ENCODE assay signal across 13 cellular contexts in genomic region chr3:27669505-27670085, GRCh38.
DNase-seq lines count a peak whose midpoint lies in the region; ATAC-seq and TF ChIP-seq lines count a peak whose summit lies in the region.
"Had no signal": no experiment of that assay in that cellular context is flagged by ENCODE, and none has a peak within 500 bp of the region (broad histone marks: within the 10 kb centered on the region; RNA-seq: fewer than 3 reads in every experiment).

No MANE protein-coding gene starts in this region.

- TF ChIP-seq CTCF in RWPE2 (IDR thresholded peaks at IDR 0.05; ENCODE audit: poor library complexity, severe bottlenecking): no peak

- H3K4me3 ChIP-seq in RWPE2 (ENCODE audit: severe bottlenecking): no peak overlapping the region
- H3K4me3 ChIP-seq: heart left ventricle, left ventricle myocardium inferior had no signal

- H3K27ac ChIP-seq in RWPE2 (ENCODE audit: poor library complexity, severe bottlenecking): no peak overlapping the region
- H3K27ac ChIP-seq: heart left ventricle, left ventricle myocardium inferior had no signal

- ATAC-seq in GM18867 (IDR thresholded peaks at IDR 0.05; ENCODE audit: unreplicated experiment): peak; percentile 44
- peak; percentile 76 for ATAC-seq in HG02759 (IDR thresholded peaks at IDR 0.05; ENCODE audit: unreplicated experiment)
- peak; percentile 14; the same call in 1 of the 3 replicates for ATAC-seq in RWPE2 (ENCODE audit: low read depth)
- ATAC-seq in HG03571 (IDR thresholded peaks at IDR 0.05; ENCODE audit: unreplicated experiment): no peak
- ATAC-seq: effector memory CD8-positive, alpha-beta T cell; heart left ventricle had no signal

- DNase-seq in CD1c-positive myeloid dendritic cell (ENCODE audit: extremely low spot score) (peak; percentile 61), RWPE2 (ENCODE audit: low spot score) (no peak), GOT3 (lab: John Stamatoyannopoulos, UW) (no peak), NCI-H2196 treated with DMSO at 0.1 percent for 48 hours (lab: John Stamatoyannopoulos, UW; ENCODE audit: unreplicated experiment) (no peak), NCI-H1930 (lab: John Stamatoyannopoulos, UW) (no peak)
- DNase-seq: effector memory CD8-positive, alpha-beta T cell; heart left ventricle; left ventricle myocardium inferior; MM.1S; NCI-H748 treated with DMSO at 0.1 percent for 48 hours had no signal

- H3K27me3 ChIP-seq in RWPE2 (ENCODE audit: insufficient read depth, poor library complexity, severe bottlenecking): no peaks in the 10 kb centered on the region
- H3K27me3 ChIP-seq: heart left ventricle had no signal

- no peaks in the 10 kb centered on the region for H3K36me3 ChIP-seq in RWPE2 (ENCODE audit: low read depth)
- H3K36me3 ChIP-seq: heart left ventricle, left ventricle myocardium inferior had no signal

- H3K4me1 ChIP-seq in RWPE2 (ENCODE audit: insufficient read depth, poor library complexity, severe bottlenecking): peaks cover under 1% of the 10 kb centered on the region

- no peaks in the 10 kb centered on the region for H3K9me3 ChIP-seq in RWPE2 (ENCODE audit: severe bottlenecking)
- H3K9me3 ChIP-seq: heart left ventricle, left ventricle myocardium inferior had no signal
